ENCODE assay signal across 1 cellular context in genomic region chr16:57682809-57683318, GRCh38.
TF ChIP-seq lines count a peak whose summit lies in the region.

No MANE protein-coding gene starts in this region.

TF ChIP-seq in H1, 55 proteins besides CTCF, POLR2A, EP300 and RAD21:
- TF ChIP-seq TAF7 (optimal IDR thresholded peaks at IDR 0.05; ENCODE audit: borderline replicate concordance, low read depth, low read length): peak; percentile 95
- no peak for TF ChIP-seq SAP30 (IDR thresholded peaks at IDR 0.05; ENCODE audit: insufficient read depth, insufficient replicate concordance, low read length)
- no peak for TF ChIP-seq SP2 (IDR thresholded peaks at IDR 0.05; ENCODE audit: low read length)
- no peak for TF ChIP-seq SUZ12 (IDR thresholded peaks at IDR 0.05; ENCODE audit: low read length)
